Comparison of ENCODE assay signal across 10 cellular contexts in genomic region chr2:84894758-84895520, GRCh38. TPM values are rescaled to one million over a fixed set of nuclear protein-coding genes. Genes with fewer than 3 reads are reported as not detected.
DNase-seq lines count a peak whose midpoint lies in the region; ATAC-seq and TF ChIP-seq lines count a peak whose summit lies in the region.
"Had no signal": no experiment of that assay in that cellular context is flagged by ENCODE, and none has a peak within 500 bp of the region (broad histone marks: within the 10 kb centered on the region; RNA-seq: fewer than 3 reads in every experiment).

No MANE protein-coding gene starts in this region.

- H3K36me3 Mint-ChIP-seq in activated naive CD4-positive, alpha-beta T cell treated with anti-CD3 and anti-CD28 coated beads for 36 hours (ENCODE audit: low read depth): no peaks in the 10 kb centered on the region
- H3K36me3 Mint-ChIP-seq in neural progenitor cell: no peaks in the 10 kb centered on the region

- no peaks in the 10 kb centered on the region for H3K79me2 ChIP-seq in neural progenitor cell (ENCODE audit: low read depth)

- H3K27me3 Mint-ChIP-seq in activated naive CD4-positive, alpha-beta T cell treated with anti-CD3 and anti-CD28 coated beads for 36 hours (ENCODE audit: low read depth): no peaks in the 10 kb centered on the region
- no peaks in the 10 kb centered on the region for H3K27me3 Mint-ChIP-seq in neural progenitor cell (ENCODE audit: insufficient read depth, low read depth)

- H3K27ac Mint-ChIP-seq in activated naive CD4-positive, alpha-beta T cell treated with anti-CD3 and anti-CD28 coated beads for 36 hours: peak overlapping the region; percentile 91
- no peak overlapping the region for H3K27ac Mint-ChIP-seq in neural progenitor cell

- TF ChIP-seq CTCF in neural progenitor cell (IDR thresholded peaks at IDR 0.05): no peak

- no peaks in the 10 kb centered on the region for H4K20me1 ChIP-seq in neural progenitor cell (ENCODE audit: low read depth)

- H3K27me3 ChIP-seq in SJCRH30: no peaks in the 10 kb centered on the region
- no peaks in the 10 kb centered on the region for H3K27me3 ChIP-seq in thymus (ENCODE audit: control insufficient read depth, insufficient read depth)
- no peaks in the 10 kb centered on the region for H3K27me3 ChIP-seq in neural progenitor cell
- H3K27me3 ChIP-seq: foreskin keratinocyte had no signal

- H3K36me3 ChIP-seq in SJCRH30 (no peaks in the 10 kb centered on the region), thymus (ENCODE audit: control insufficient read depth, insufficient read depth) (no peaks in the 10 kb centered on the region), neural progenitor cell (no peaks in the 10 kb centered on the region)

- intact Hi-C loops in activated naive CD4-positive, alpha-beta T cell treated with anti-CD3 and anti-CD28 coated beads for 36 hours (cut with micrococcal nuclease): no loop called here

- H3K9ac ChIP-seq in neural progenitor cell: no peak overlapping the region

- WGBS in thymus: 38% methylated on average over 7 of the region's 7 CpGs

- peaks cover 21% of the 10 kb centered on the region for H3F3A ChIP-seq in neural progenitor cell (ENCODE audit: low read depth)

- peak overlapping the region; percentile 53 for H3K27ac ChIP-seq in SJCRH30
- H3K27ac ChIP-seq in thymus (ENCODE audit: low read depth): peak overlapping the region; percentile 70
- H3K27ac ChIP-seq in neural progenitor cell: no peak overlapping the region
- H3K27ac ChIP-seq: foreskin keratinocyte had no signal

- H3K4me1 ChIP-seq in SJCRH30 (peaks cover 33% of the 10 kb centered on the region), thymus (ENCODE audit: control insufficient read depth, insufficient read depth, low read length) (peaks cover 14% of the 10 kb centered on the region), neural progenitor cell (peaks cover 11% of the 10 kb centered on the region)

- H3K9me3 Mint-ChIP-seq in activated naive CD4-positive, alpha-beta T cell treated with anti-CD3 and anti-CD28 coated beads for 36 hours: no peaks in the 10 kb centered on the region
- H3K9me3 Mint-ChIP-seq in neural progenitor cell: no peaks in the 10 kb centered on the region

- H3K4me3 ChIP-seq in SJCRH30 (peak overlapping the region; percentile 3; the same call in 1 of the 2 replicates), thymus (ENCODE audit: low read length) (no peak overlapping the region), neural progenitor cell (no peak overlapping the region)

- no peak overlapping the region for H3K4me2 ChIP-seq in neural progenitor cell

- ATAC-seq in HG02852 (IDR thresholded peaks at IDR 0.05; ENCODE audit: unreplicated experiment): no peak

- H3K4me1 Mint-ChIP-seq in activated naive CD4-positive, alpha-beta T cell treated with anti-CD3 and anti-CD28 coated beads for 36 hours (ENCODE audit: low read depth): peaks cover 60% of the 10 kb centered on the region
- H3K4me1 Mint-ChIP-seq in neural progenitor cell: peaks cover 3% of the 10 kb centered on the region

- peak overlapping the region; percentile 59 for H3K4me3 Mint-ChIP-seq in activated naive CD4-positive, alpha-beta T cell treated with anti-CD3 and anti-CD28 coated beads for 36 hours
- no peak overlapping the region for H3K4me3 Mint-ChIP-seq in neural progenitor cell

- DNase-seq in activated naive CD4-positive, alpha-beta T cell treated with anti-CD3 and anti-CD28 coated beads for 36 hours: peak; percentile 44
- no peak for DNase-seq in activated naive CD4-positive, alpha-beta T cell treated with anti-CD3 and anti-CD28 coated beads, Interleukin-2, amount 50 U/mL, for 16 hours
- DNase-seq in SJCRH30: peak; percentile 59 to 77
- DNase-seq in fibroblast of peridontal ligament (ENCODE audit: extremely low read depth): peak; percentile 81
- no peak for DNase-seq in germinal center (ENCODE audit: low spot score)
- DNase-seq in neural progenitor cell (ENCODE audit: low spot score): no peak
- DNase-seq: NCI-H1105 had no signal

- H3K9me3 ChIP-seq in SJCRH30 (replicated peaks): no peaks in the 10 kb centered on the region
- H3K9me3 ChIP-seq in thymus (ENCODE audit: control insufficient read depth): no peaks in the 10 kb centered on the region
- no peaks in the 10 kb centered on the region for H3K9me3 ChIP-seq in neural progenitor cell (ENCODE audit: low read depth)

- CTCF ChIA-PET in activated naive CD4-positive, alpha-beta T cell treated with anti-CD3 and anti-CD28 coated beads for 36 hours (lab: Charles Lee): interaction anchor here (1.2 to 3.3 kb wide), 4 partner anchors 12 to 107 kb away, joined by 3 to 23 read pairs (median 7); no protein-coding TSS in a partner anchor

- no peak overlapping the region for H2AFZ ChIP-seq in neural progenitor cell (replicated peaks)

RNA-seq across cellular contexts. Expression of gene TMSB10, which starts 10.5 kb away (rescaled TPM):
- total RNA-seq in activated naive CD4-positive, alpha-beta T cell treated with anti-CD3 and anti-CD28 coated beads for 36 hours: 1,000 to 10,000 TPM; 1,772 to 1,864 TPM
- 2,317 and 2,398 TPM in 2 replicates for total RNA-seq in SJCRH30 (2014; rRNA removed; shearing (Covaris generic))
- polyA plus RNA-seq in thymus: 5,628 TPM
- total RNA-seq in neural progenitor cell (ENCODE audit: low replicate concordance): 1,687 and 2,248 TPM in 2 replicates

RNA-seq across cellular contexts. Expression of gene TRABD2A, which starts 14.1 kb away (rescaled TPM):
- 10 to 100 TPM; 40.4 to 41.7 TPM for total RNA-seq in activated naive CD4-positive, alpha-beta T cell treated with anti-CD3 and anti-CD28 coated beads for 36 hours
- 0.86 and 1.4 TPM in 2 replicates for total RNA-seq in SJCRH30 (2014; rRNA removed; shearing (Covaris generic))
- 13.8 TPM for polyA plus RNA-seq in thymus
- 1.7 and 2.0 TPM in 2 replicates for total RNA-seq in neural progenitor cell (ENCODE audit: low replicate concordance)

Comparison
In these comparisons a context has a peak if more than half of its experiments do, and no peak if none do; other contexts are left out.
1. DNase-seq: peak in activated naive CD4-positive, alpha-beta T cell treated with anti-CD3 and anti-CD28 coated beads for 36 hours (single experiment), SJCRH30 (2 of 2) and fibroblast of peridontal ligament (single experiment); none in activated naive CD4-positive, alpha-beta T cell treated with anti-CD3 and anti-CD28 coated beads, Interleukin-2, amount 50 U/mL, for 16 hours (single experiment), germinal center (single experiment) and neural progenitor cell (single experiment).
2. RNA of gene TRABD2A, which starts 14.1 kb away (total RNA-seq): 40.4 to 41.7 TPM in activated naive CD4-positive, alpha-beta T cell treated with anti-CD3 and anti-CD28 coated beads for 36 hours; 1.7 to 2.0 TPM in neural progenitor cell and 0.86 to 1.4 TPM in SJCRH30; every median in the first group is over 10 times any median in the second.